In the genomic region with DNA sequence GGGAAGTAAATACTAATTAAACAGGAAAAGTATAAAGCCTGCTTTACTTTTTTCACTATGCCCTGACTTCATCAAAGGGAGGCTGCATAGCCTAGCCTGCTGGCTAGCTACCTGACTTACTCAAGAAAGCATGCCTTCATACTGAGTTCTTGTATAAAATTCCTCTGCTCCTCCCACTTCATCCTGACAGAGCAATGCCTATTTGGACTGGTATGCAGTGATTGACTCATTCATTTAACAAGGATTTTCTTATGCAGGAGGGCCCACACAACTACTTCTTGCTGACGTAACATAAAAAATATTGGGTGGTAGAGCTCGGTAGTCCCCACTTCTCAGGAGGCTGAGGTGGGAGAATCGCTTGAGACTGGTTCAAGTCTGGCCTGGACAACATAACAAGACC, we compare ENCODE assay signal across 1 cellular context.
TF ChIP-seq lines count a peak whose summit lies in the region.

No MANE protein-coding gene starts in this region.

TF ChIP-seq in HCT116, 20 proteins besides CTCF, POLR2A, EP300 and RAD21 (continued from another document):
- TF ChIP-seq, protein P1, sequence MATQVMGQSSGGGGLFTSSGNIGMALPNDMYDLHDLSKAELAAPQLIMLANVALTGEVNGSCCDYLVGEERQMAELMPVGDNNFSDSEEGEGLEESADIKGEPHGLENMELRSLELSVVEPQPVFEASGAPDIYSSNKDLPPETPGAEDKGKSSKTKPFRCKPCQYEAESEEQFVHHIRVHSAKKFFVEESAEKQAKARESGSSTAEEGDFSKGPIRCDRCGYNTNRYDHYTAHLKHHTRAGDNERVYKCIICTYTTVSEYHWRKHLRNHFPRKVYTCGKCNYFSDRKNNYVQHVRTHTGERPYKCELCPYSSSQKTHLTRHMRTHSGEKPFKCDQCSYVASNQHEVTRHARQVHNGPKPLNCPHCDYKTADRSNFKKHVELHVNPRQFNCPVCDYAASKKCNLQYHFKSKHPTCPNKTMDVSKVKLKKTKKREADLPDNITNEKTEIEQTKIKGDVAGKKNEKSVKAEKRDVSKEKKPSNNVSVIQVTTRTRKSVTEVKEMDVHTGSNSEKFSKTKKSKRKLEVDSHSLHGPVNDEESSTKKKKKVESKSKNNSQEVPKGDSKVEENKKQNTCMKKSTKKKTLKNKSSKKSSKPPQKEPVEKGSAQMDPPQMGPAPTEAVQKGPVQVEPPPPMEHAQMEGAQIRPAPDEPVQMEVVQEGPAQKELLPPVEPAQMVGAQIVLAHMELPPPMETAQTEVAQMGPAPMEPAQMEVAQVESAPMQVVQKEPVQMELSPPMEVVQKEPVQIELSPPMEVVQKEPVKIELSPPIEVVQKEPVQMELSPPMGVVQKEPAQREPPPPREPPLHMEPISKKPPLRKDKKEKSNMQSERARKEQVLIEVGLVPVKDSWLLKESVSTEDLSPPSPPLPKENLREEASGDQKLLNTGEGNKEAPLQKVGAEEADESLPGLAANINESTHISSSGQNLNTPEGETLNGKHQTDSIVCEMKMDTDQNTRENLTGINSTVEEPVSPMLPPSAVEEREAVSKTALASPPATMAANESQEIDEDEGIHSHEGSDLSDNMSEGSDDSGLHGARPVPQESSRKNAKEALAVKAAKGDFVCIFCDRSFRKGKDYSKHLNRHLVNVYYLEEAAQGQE (IDR thresholded peaks at IDR 0.05; ENCODE audit: low read depth) = no peak
- no peak for TF ChIP-seq JUND (IDR thresholded peaks at IDR 0.05)
